Comparison of ENCODE assay signal across 1 cellular context in the genomic region with DNA sequence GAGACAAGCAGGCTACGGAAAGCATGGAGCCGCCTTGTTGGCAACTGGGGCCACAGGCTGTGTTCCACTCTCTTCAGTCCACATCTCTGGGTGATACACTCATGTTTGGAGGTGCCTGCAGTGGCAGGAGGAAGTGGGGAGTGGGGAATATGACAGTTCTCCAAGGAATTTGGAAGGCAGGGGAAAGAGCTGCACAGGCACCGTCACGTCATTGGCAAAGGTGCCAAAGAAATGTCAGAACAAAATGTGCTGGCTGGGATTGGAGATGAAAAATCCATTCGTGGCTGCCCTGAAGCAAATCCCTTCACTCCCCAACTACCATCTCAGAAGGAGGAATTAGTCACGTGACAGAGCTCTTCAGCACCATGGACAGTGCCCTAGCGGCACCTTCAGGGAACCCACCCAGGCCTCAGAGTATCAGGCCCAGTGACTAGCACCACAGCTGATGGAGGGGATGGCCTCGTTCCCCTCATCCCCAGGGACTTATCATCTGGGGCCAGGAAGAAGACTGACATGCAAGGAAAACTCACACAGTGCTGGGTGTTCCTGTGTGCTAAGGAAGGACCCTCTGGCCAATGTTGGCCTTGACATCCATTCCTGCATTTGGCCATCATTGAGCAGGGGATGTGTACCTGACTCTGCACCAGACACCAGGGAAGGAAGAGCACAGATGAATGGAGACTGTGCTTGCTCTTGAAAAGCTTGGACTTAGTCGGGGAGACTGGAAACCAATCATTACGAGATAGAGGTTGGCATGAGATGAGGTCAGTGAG.
TF ChIP-seq lines count a peak whose summit lies in the region.

No MANE protein-coding gene starts in this region.

TF ChIP-seq in WTC11, 78 proteins besides CTCF, POLR2A, EP300 and RAD21 (continued from another document):
- TF ChIP-seq, protein P1, sequence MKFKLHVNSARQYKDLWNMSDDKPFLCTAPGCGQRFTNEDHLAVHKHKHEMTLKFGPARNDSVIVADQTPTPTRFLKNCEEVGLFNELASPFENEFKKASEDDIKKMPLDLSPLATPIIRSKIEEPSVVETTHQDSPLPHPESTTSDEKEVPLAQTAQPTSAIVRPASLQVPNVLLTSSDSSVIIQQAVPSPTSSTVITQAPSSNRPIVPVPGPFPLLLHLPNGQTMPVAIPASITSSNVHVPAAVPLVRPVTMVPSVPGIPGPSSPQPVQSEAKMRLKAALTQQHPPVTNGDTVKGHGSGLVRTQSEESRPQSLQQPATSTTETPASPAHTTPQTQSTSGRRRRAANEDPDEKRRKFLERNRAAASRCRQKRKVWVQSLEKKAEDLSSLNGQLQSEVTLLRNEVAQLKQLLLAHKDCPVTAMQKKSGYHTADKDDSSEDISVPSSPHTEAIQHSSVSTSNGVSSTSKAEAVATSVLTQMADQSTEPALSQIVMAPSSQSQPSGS (CRISPR knock-in tag; IDR thresholded peaks at IDR 0.05; ENCODE audit: borderline replicate concordance, low read depth) = no peak
- TF ChIP-seq NFATC4 (CRISPR knock-in tag; IDR thresholded peaks at IDR 0.05) = no peak
- TF ChIP-seq GABPB1 (CRISPR knock-in tag; IDR thresholded peaks at IDR 0.05) = no peak
